Comparison of ENCODE assay signal across 19 cellular contexts in genomic region chr15:74482661-74483060, GRCh38. TPM values are rescaled to one million over a fixed set of nuclear protein-coding genes. Genes with fewer than 3 reads are reported as not detected.
DNase-seq lines count a peak whose midpoint lies in the region; ATAC-seq and TF ChIP-seq lines count a peak whose summit lies in the region.
"Had no signal": no experiment of that assay in that cellular context is flagged by ENCODE, and none has a peak within 500 bp of the region (broad histone marks: within the 10 kb centered on the region; RNA-seq: fewer than 3 reads in every experiment).

No MANE protein-coding gene starts in this region.

- no peak overlapping the region for H3K9ac ChIP-seq in trophoblast cell (ENCODE audit: low read length)

- DNase-seq in ACHN (peak; percentile 5), GM10266 (ENCODE audit: extremely low spot score) (no peak), Panc1 (ENCODE audit: low read depth, low spot score) (no peak), endothelial cell (ENCODE audit: low spot score) (peak; percentile 12), testis (no peak), trophoblast cell (no peak), NCI-H1694 treated with DMSO at 0.1 percent for 48 hours (lab: John Stamatoyannopoulos, UW) (no peak)
- DNase-seq in activated naive CD4-positive, alpha-beta T cell treated with anti-CD3 and anti-CD28 coated beads, Interleukin-2, amount 50 U/mL, for 72 hours (ENCODE audit: low spot score in 2 of 2) = no peak
- DNase-seq: activated CD4-positive, alpha-beta T cell treated with anti-CD3 and anti-CD28 coated beads for 48 hours; GF-D8; kidney; NCI-H510A; retina; stimulated activated CD4-positive, alpha-beta T cell treated with anti-CD3 and anti-CD28 coated beads, Interleukin-4, amount 100 ng/mL, for 1 hour; stimulated activated naive CD4-positive, alpha-beta T cell treated with Interleukin-2 at 50 U/mL for 16 hours had no signal

- H3K23ac ChIP-seq in trophoblast cell (ENCODE audit: low read length) = no peak overlapping the region

- BruUV-seq in Panc1 (replicated peaks; lab: Mats Ljungman, UMichigan) = no TSS peak

- H3K27me3 Mint-ChIP-seq in endothelial cell (ENCODE audit: unreplicated experiment) = peaks cover 5% of the 10 kb centered on the region
- H3K27me3 Mint-ChIP-seq: activated T-helper 17 cell treated with anti-CD3 and anti-CD28 coated beads, Interleukin-2, amount 50 U/mL, for 72 hours; B cell had no signal

- no peak overlapping the region for H4K8ac ChIP-seq in trophoblast cell (ENCODE audit: low read depth, low read length)

- H3K4ac ChIP-seq in trophoblast cell (ENCODE audit: low read depth, low read length) = no peak overlapping the region

- H3K4me1 Mint-ChIP-seq in endothelial cell (ENCODE audit: unreplicated experiment) = no peaks in the 10 kb centered on the region
- H3K4me1 Mint-ChIP-seq: activated T-helper 17 cell treated with anti-CD3 and anti-CD28 coated beads, Interleukin-2, amount 50 U/mL, for 72 hours; B cell had no signal

- no peak overlapping the region for H4K12ac ChIP-seq in trophoblast cell (ENCODE audit: low read depth, low read length)

- H3K9me3 Mint-ChIP-seq in endothelial cell (ENCODE audit: unreplicated experiment) = no peaks in the 10 kb centered on the region
- no peaks in the 10 kb centered on the region for H3K9me3 Mint-ChIP-seq in activated naive CD4-positive, alpha-beta T cell treated with anti-CD3 and anti-CD28 coated beads, Interleukin-2, amount 50 U/mL, for 72 hours
- H3K9me3 Mint-ChIP-seq: activated T-helper 17 cell treated with anti-CD3 and anti-CD28 coated beads, Interleukin-2, amount 50 U/mL, for 72 hours had no signal

- no peak overlapping the region for H3K14ac ChIP-seq in trophoblast cell (ENCODE audit: low read length)

- H3K27ac ChIP-seq in Panc1 (ENCODE audit: low read length) (no peak overlapping the region), testis (no peak overlapping the region), trophoblast cell (ENCODE audit: low read depth, low read length) (no peak overlapping the region)
- H3K27ac ChIP-seq: breast epithelium had no signal

- no peaks in the 10 kb centered on the region for H3K4me1 ChIP-seq in Panc1 (ENCODE audit: control insufficient read depth, insufficient read depth, low read length)
- H3K4me1 ChIP-seq in testis = no peaks in the 10 kb centered on the region
- H3K4me1 ChIP-seq in trophoblast cell (ENCODE audit: control insufficient read depth in 1 of 2, insufficient read depth in 2 of 2, low read length in 2 of 2) = no peaks in the 10 kb centered on the region
- H3K4me1 ChIP-seq: breast epithelium had no signal

- no peak overlapping the region for H2BK120ac ChIP-seq in trophoblast cell (ENCODE audit: insufficient read depth, low read length, poor library complexity)

- no peak overlapping the region for H3K27ac Mint-ChIP-seq in endothelial cell (ENCODE audit: unreplicated experiment)
- no peak overlapping the region for H3K27ac Mint-ChIP-seq in activated naive CD4-positive, alpha-beta T cell treated with anti-CD3 and anti-CD28 coated beads, Interleukin-2, amount 50 U/mL, for 72 hours
- H3K27ac Mint-ChIP-seq: activated T-helper 17 cell treated with anti-CD3 and anti-CD28 coated beads, Interleukin-2, amount 50 U/mL, for 72 hours; B cell had no signal

- TF ChIP-seq CTCF in GM10266 (IDR thresholded peaks at IDR 0.05; ENCODE audit: control insufficient read depth, insufficient read depth, low read depth, missing control alignments) = peak; percentile 22
- TF ChIP-seq CTCF in Panc1 (IDR thresholded peaks at IDR 0.05) = no peak; the same call in 1 of the 2 replicates
- TF ChIP-seq CTCF in endothelial cell (IDR thresholded peaks at IDR 0.05; ENCODE audit: unreplicated experiment) = no peak
- no peak for TF ChIP-seq CTCF in testis (IDR thresholded peaks at IDR 0.05)

- intact Hi-C loops in Panc1 (cut with micrococcal nuclease; ENCODE audit: unreplicated experiment) = no loop called here
- intact Hi-C loops in testis (cut with DNase I; ENCODE audit: low total_unique reads) = no loop called here

- H3K79me1 ChIP-seq in trophoblast cell (ENCODE audit: low read length) = no peaks in the 10 kb centered on the region

- H3K4me2 ChIP-seq in trophoblast cell (ENCODE audit: low read length) = no peak overlapping the region

- no peak overlapping the region for H2BK12ac ChIP-seq in trophoblast cell (ENCODE audit: low read length)

- H2BK5ac ChIP-seq in trophoblast cell (ENCODE audit: low read depth, low read length, poor library complexity) = no peak overlapping the region

- H3K36me3 ChIP-seq in Panc1 (ENCODE audit: control insufficient read depth, insufficient read depth, low read length) (no peaks in the 10 kb centered on the region), testis (ENCODE audit: low read depth, missing control alignments) (no peaks in the 10 kb centered on the region), trophoblast cell (ENCODE audit: control insufficient read depth in 1 of 2, insufficient read depth in 2 of 2, low read length in 2 of 2) (peaks cover 0 to 2% of the 10 kb centered on the region in 2 experiments)
- H3K36me3 ChIP-seq: breast epithelium had no signal

- H3K79me2 ChIP-seq in trophoblast cell (ENCODE audit: control insufficient read depth, insufficient read depth, low read length, poor library complexity) = no peaks in the 10 kb centered on the region

- CTCF ChIA-PET in Panc1 (lab: Charles Lee) = interaction anchor here (0.7 kb wide), 2 partner anchors 94 to 111 kb away, joined by 5 to 6 read pairs; no protein-coding TSS in a partner anchor

- in situ Hi-C loops in ACHN (cut with HindIII; ENCODE audit: low pct_ligation_motif_present, low pct_unique_long_range_greater_than_20kb, low sequenced_read_pairs) (no loop called here), Panc1 (cut with HindIII; ENCODE audit: low pct_unique_long_range_greater_than_20kb, low sequenced_read_pairs) (no loop called here)

- H3K4me3 ChIP-seq in Panc1 (ENCODE audit: low read depth in 2 of 2, low read length in 2 of 2) (no peak overlapping the region), testis (no peak overlapping the region), trophoblast cell (ENCODE audit: low read depth, low read length) (no peak overlapping the region)
- H3K4me3 ChIP-seq: breast epithelium had no signal

- POLR2A ChIA-PET in Panc1 (lab: Charles Lee) = interaction anchor here (0.7 kb wide), 2 partner anchors 21 to 472 kb away, joined by 3 to 4 read pairs; no protein-coding TSS in a partner anchor

- H3K36me3 Mint-ChIP-seq in endothelial cell (ENCODE audit: low read depth, unreplicated experiment) = peaks cover 21% of the 10 kb centered on the region
- peaks cover 4 to 8% of the 10 kb centered on the region in 2 donors for H3K36me3 Mint-ChIP-seq in activated naive CD4-positive, alpha-beta T cell treated with anti-CD3 and anti-CD28 coated beads, Interleukin-2, amount 50 U/mL, for 72 hours

- no peak overlapping the region for H3K18ac ChIP-seq in trophoblast cell (ENCODE audit: low read length)

- H2AK5ac ChIP-seq in trophoblast cell (ENCODE audit: low read length) = no peak overlapping the region

- TF ChIP-seq POLR2A in testis (IDR thresholded peaks at IDR 0.05) = no peak

- no peak overlapping the region for H3K4me3 Mint-ChIP-seq in endothelial cell (ENCODE audit: unreplicated experiment)
- H3K4me3 Mint-ChIP-seq: activated T-helper 17 cell treated with anti-CD3 and anti-CD28 coated beads, Interleukin-2, amount 50 U/mL, for 72 hours; B cell had no signal

- no peak overlapping the region for H4K91ac ChIP-seq in trophoblast cell (ENCODE audit: low read depth, low read length)

- no peak overlapping the region for H2AFZ ChIP-seq in trophoblast cell (ENCODE audit: insufficient read depth, low read length, poor library complexity)

- H3K9me3 ChIP-seq in Panc1 (ENCODE audit: control insufficient read depth, insufficient read depth, low read depth, low read length) (no peaks in the 10 kb centered on the region), testis (no peaks in the 10 kb centered on the region), trophoblast cell (ENCODE audit: insufficient read depth, low read depth, low read length) (no peaks in the 10 kb centered on the region)
- H3K9me3 ChIP-seq: breast epithelium had no signal

- H3K27me3 ChIP-seq in Panc1 (ENCODE audit: control insufficient read depth, insufficient read depth, low read length) (no peaks in the 10 kb centered on the region), testis (no peaks in the 10 kb centered on the region), trophoblast cell (ENCODE audit: insufficient read depth, low read length) (no peaks in the 10 kb centered on the region)
- H3K27me3 ChIP-seq: breast epithelium had no signal

- ATAC-seq in Panc1 = peak; percentile 89
- no peak for ATAC-seq in activated naive CD4-positive, alpha-beta T cell treated with anti-CD3 and anti-CD28 coated beads, Interleukin-2, amount 50 U/mL, for 72 hours
- ATAC-seq: activated T-helper 17 cell treated with anti-CD3 and anti-CD28 coated beads, Interleukin-2, amount 50 U/mL, for 72 hours; esophagus mucosa had no signal

- WGBS in testis, 2 donors = 64 to 80% methylated on average over 3 of the region's 3 CpGs
- WGBS in trophoblast cell (ENCODE audit: extremely low coverage, insufficient coverage, insufficient read length) = no CpG with 5 or more reads among the region's 3 CpGs

RNA-seq across cellular contexts. Expression of gene UBL7, which starts 21.7 kb away (rescaled TPM):
- total RNA-seq in Panc1 (2021; ENCODE audit: unreplicated experiment) (68.5 TPM), endothelial cell (ENCODE audit: unreplicated experiment) (79.9 TPM), testis (10 to 100 TPM; 61.9 to 70.6 TPM)
- 82.5 TPM for polyA plus RNA-seq in Panc1 (2012; ENCODE audit: insufficient read length)
- total RNA-seq in activated naive CD4-positive, alpha-beta T cell treated with anti-CD3 and anti-CD28 coated beads, Interleukin-2, amount 50 U/mL, for 72 hours = 10 to 100 TPM; 43.3 to 50.4 TPM
- 104 TPM for polyA plus RNA-seq in testis (ENCODE audit: insufficient read depth, low read depth, low replicate concordance)
- 34.6 and 35.4 TPM in 2 replicates for polyA plus RNA-seq in trophoblast cell (2013)

RNA-seq across cellular contexts. Expression of gene SEMA7A, which starts 48.9 kb away (rescaled TPM):
- 11.2 TPM for total RNA-seq in Panc1 (2021; ENCODE audit: unreplicated experiment)
- polyA plus RNA-seq in Panc1 (2012; ENCODE audit: insufficient read length) = 6.3 TPM
- 41.4 TPM for total RNA-seq in endothelial cell (ENCODE audit: unreplicated experiment)
- 10 to 100 TPM; 47.8 to 53.6 TPM for total RNA-seq in activated naive CD4-positive, alpha-beta T cell treated with anti-CD3 and anti-CD28 coated beads, Interleukin-2, amount 50 U/mL, for 72 hours
- total RNA-seq in testis = 100 to 1,000 TPM; 217 to 220 TPM
- 80.7 TPM for polyA plus RNA-seq in testis (ENCODE audit: insufficient read depth, low read depth, low replicate concordance)
- 135 and 149 TPM in 2 replicates for polyA plus RNA-seq in trophoblast cell (2013)

RNA-seq across cellular contexts. Expression of gene ARID3B, which starts 58.4 kb away (rescaled TPM):
- total RNA-seq in Panc1 (2021; ENCODE audit: unreplicated experiment) = 12.7 TPM
- 9.6 TPM for polyA plus RNA-seq in Panc1 (2012; ENCODE audit: insufficient read length)
- 70.0 TPM for total RNA-seq in endothelial cell (ENCODE audit: unreplicated experiment)
- total RNA-seq in activated naive CD4-positive, alpha-beta T cell treated with anti-CD3 and anti-CD28 coated beads, Interleukin-2, amount 50 U/mL, for 72 hours = 10 to 100 TPM; 25.7 to 37.7 TPM
- total RNA-seq in testis = 10 to 100 TPM; 53.7 to 58.1 TPM
- 50.3 TPM for polyA plus RNA-seq in testis (ENCODE audit: insufficient read depth, low read depth, low replicate concordance)
- 92.5 and 95.1 TPM in 2 replicates for polyA plus RNA-seq in trophoblast cell (2013)

Comparison
In these comparisons a context has a peak if more than half of its experiments do, and no peak if none do; other contexts are left out.
1. DNase-seq: peak in ACHN (single experiment) and endothelial cell (single experiment); none in GM10266 (single experiment), Panc1 (single experiment), activated naive CD4-positive, alpha-beta T cell treated with anti-CD3 and anti-CD28 coated beads, Interleukin-2, amount 50 U/mL, for 72 hours (0 of 2), testis (single experiment), trophoblast cell (0 of 2) and NCI-H1694 treated with DMSO at 0.1 percent for 48 hours (single experiment).